ENCODE assay signal across 8 cellular contexts in genomic region chr10:33193057-33193866, GRCh38.
DNase-seq lines count a peak whose midpoint lies in the region; ATAC-seq lines count a peak whose summit lies in the region.

No MANE protein-coding gene starts in this region.

- ATAC-seq in GM19025 (IDR thresholded peaks at IDR 0.05; ENCODE audit: low read depth, unreplicated experiment), result peak; percentile 80
- ATAC-seq in HG03442 (IDR thresholded peaks at IDR 0.05; ENCODE audit: unreplicated experiment), result peak; percentile 94

- H3K27me3 ChIP-seq in muscle layer of duodenum (ENCODE audit: low read depth, low read length), result no peaks in the 10 kb centered on the region

- DNase-seq in Ammon's horn (ENCODE audit: low spot score) (peak; percentile 83), NOMO-1 (lab: John Stamatoyannopoulos, UW; ENCODE audit: unreplicated experiment in 2 of 2) (peak; percentile 69 to 90), epithelial cell of prostate (ENCODE audit: low read depth, low spot score) (peak; percentile 41)
- DNase-seq in activated CD8-positive, alpha-beta memory T cell treated with anti-CD3 and anti-CD28 coated beads, Interleukin-2, amount 50 U/mL, for 24 hours (ENCODE audit: extremely low read depth), result peak; percentile 61
- peak; percentile 80 for DNase-seq in stimulated activated CD8-positive, alpha-beta memory T cell treated with anti-CD3 and anti-CD28 coated beads, Interleukin-4, amount 100 ng/mL, for 48 hours

- H3K27ac ChIP-seq in epithelial cell of prostate (peak overlapping the region; percentile 45), muscle layer of duodenum (ENCODE audit: low read length) (peak overlapping the region; percentile 27)

- peaks cover 11 to 37% of the 10 kb centered on the region in 2 donors for H3K4me1 ChIP-seq in muscle layer of duodenum (ENCODE audit: control insufficient read depth in 1 of 2, insufficient read depth in 2 of 2, low read length in 2 of 2)

- no peaks in the 10 kb centered on the region for H3K9me3 ChIP-seq in muscle layer of duodenum (ENCODE audit: control insufficient read depth in 1 of 2, low read length in 2 of 2)

- no peak overlapping the region for H3K4me3 ChIP-seq in muscle layer of duodenum (ENCODE audit: low read depth in 1 of 2, low read length in 2 of 2)

- peaks cover 7 to 11% of the 10 kb centered on the region in 2 donors for H3K36me3 ChIP-seq in muscle layer of duodenum (ENCODE audit: control insufficient read depth in 1 of 2, insufficient read depth in 2 of 2, low read length in 2 of 2)
